Comparison of ENCODE assay signal across 1 cellular context in the genomic region with DNA sequence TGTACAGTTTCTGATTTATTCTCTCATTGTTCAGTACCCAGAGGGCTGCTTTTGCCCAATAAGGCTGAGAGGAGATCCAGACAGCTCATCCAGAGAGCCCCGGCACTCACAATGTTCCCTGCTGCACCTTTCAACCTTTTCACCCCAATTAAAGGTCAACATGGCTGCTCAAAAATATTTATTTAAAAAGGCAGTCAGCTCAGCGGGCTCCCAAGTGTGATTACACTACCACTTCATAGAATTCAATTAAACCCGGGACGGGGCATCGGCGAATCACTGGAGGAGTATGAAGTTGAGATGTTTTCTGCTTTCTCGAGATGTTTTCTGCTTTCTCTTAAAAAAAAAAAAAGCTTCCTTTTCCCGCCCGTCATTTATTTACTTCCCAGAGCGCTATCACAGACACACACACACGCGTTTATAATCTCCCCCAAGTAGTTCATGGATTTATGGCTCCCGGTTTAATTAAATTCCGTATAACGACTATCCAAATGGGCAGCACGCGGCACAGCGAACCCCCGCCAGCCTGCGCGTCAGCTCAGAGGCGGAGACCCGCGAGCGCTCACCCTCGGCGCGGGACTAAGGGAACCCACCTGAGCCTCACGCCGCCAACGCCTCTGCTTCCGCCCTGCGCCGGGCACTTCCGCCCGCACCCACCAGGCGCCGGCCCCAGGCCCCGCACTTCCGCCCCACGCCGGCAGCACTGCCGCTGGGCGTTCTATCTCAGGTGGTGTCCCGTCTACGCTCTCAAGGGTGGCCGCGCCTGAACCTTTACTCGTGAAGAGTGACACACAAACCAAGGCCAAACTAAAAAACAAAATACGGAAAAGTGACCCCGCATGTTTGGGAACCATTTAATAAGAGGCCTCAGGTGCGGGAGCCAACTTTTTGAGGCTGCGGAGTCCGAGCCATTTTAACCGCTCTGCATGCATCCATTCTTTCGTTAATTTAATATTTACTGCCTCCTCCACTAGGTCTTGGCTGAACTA.
A peak's percentile ranks its signal among the peaks of the same experiment; 100 is the strongest.
TF ChIP-seq lines count a peak whose summit lies in the region.

Gene C5orf63, minus strand, starts transcription at position 642 of the 986 bp plus-strand sequence. CDS start 14,507 bp downstream, outside the sequence.

TF ChIP-seq in SK-N-SH, 30 proteins besides CTCF, POLR2A, EP300 and RAD21 (continued from another document):
- no peak for TF ChIP-seq MEF2A (IDR thresholded peaks at IDR 0.05; ENCODE audit: borderline replicate concordance, low read depth)
- TF ChIP-seq, protein P1, sequence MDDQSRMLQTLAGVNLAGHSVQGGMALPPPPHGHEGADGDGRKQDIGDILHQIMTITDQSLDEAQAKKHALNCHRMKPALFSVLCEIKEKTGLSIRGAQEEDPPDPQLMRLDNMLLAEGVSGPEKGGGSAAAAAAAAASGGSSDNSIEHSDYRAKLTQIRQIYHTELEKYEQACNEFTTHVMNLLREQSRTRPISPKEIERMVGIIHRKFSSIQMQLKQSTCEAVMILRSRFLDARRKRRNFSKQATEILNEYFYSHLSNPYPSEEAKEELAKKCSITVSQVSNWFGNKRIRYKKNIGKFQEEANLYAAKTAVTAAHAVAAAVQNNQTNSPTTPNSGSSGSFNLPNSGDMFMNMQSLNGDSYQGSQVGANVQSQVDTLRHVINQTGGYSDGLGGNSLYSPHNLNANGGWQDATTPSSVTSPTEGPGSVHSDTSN (IDR thresholded peaks at IDR 0.05), result no peak
- TF ChIP-seq TCF12 (IDR thresholded peaks at IDR 0.05), result no peak
- peak; percentile 80 for TF ChIP-seq GABPA (IDR thresholded peaks at IDR 0.05; ENCODE audit: low read depth)
- no peak for TF ChIP-seq RFX5 (IDR thresholded peaks at IDR 0.05; ENCODE audit: low read length)
- TF ChIP-seq MXI1 (IDR thresholded peaks at IDR 0.05; ENCODE audit: low read depth, low read length), result peak; percentile 58; the same call in 1 of the 2 replicates
- peak; percentile 81 for TF ChIP-seq MAX (IDR thresholded peaks at IDR 0.05; ENCODE audit: low read depth)
- peak; percentile 40 for TF ChIP-seq CHD2 (IDR thresholded peaks at IDR 0.05; ENCODE audit: low read length, partially characterized antibody)
- TF ChIP-seq NRF1 (IDR thresholded peaks at IDR 0.05; ENCODE audit: low read depth, low read length), result no peak
- TF ChIP-seq REST (IDR thresholded peaks at IDR 0.05; ENCODE audit: low read depth, low read length), result no peak
- no peak for TF ChIP-seq FOXJ3 (CRISPR knock-in tag; IDR thresholded peaks at IDR 0.05)
- no peak for TF ChIP-seq EZH2phosphoT487 (IDR thresholded peaks at IDR 0.05; ENCODE audit: borderline replicate concordance, low read depth)
- peak; percentile 76; the same call in 1 of the 2 replicates for TF ChIP-seq ELF1 (IDR thresholded peaks at IDR 0.05)
- 0 out of 2 replicates have a peak, but pooled peaks have one; percentile 5 for TF ChIP-seq RXRA (IDR thresholded peaks at IDR 0.05; ENCODE audit: borderline replicate concordance, low read depth)
- TF ChIP-seq JUND (IDR thresholded peaks at IDR 0.05), result no peak
- no peak for TF ChIP-seq SMC3 (IDR thresholded peaks at IDR 0.05; ENCODE audit: low read depth, low read length)
